Comparison of ENCODE assay signal across 21 cellular contexts in genomic region chr6:166720859-166721258, GRCh38.
"Had no signal": no experiment of that assay in that cellular context is flagged by ENCODE, and none has a peak within 500 bp of the region (broad histone marks: within the 10 kb centered on the region; RNA-seq: fewer than 3 reads in every experiment).

No MANE protein-coding gene starts in this region.

- H3K27me3 ChIP-seq: esophagus squamous epithelium, right lobe of liver, thyroid gland, uterus had no signal

- H3K4me1 Mint-ChIP-seq: stimulated activated effector memory CD8-positive, alpha-beta T cell treated with anti-CD3 and anti-CD28 coated beads, Interleukin-12 subunit alpha, Interleukin-12 subunit beta, amount 100 ng/mL, for 72 hours had no signal

- H3K4me3 ChIP-seq: esophagus squamous epithelium, hepatocyte, left ventricle myocardium inferior, prostate gland, right lobe of liver, suprapubic skin, thyroid gland, uterus had no signal

- H3K9me3 ChIP-seq: esophagus squamous epithelium, left ventricle myocardium inferior, prostate gland, right lobe of liver, suprapubic skin, thyroid gland, uterus had no signal

- H3K27ac ChIP-seq: esophagus squamous epithelium, hepatocyte, left ventricle myocardium inferior, parathyroid adenoma, prostate gland, right lobe of liver, suprapubic skin, thyroid gland, uterus had no signal

- H3K36me3 ChIP-seq: esophagus squamous epithelium, left ventricle myocardium inferior, prostate gland, right lobe of liver, suprapubic skin, thyroid gland, uterus had no signal

- DNase-seq: cortex of kidney; effector memory CD4-positive, alpha-beta T cell; esophagus squamous epithelium; foreskin fibroblast; kidney; left ventricle myocardium inferior; naive thymus-derived CD4-positive, alpha-beta T cell; nephron progenitor cell; retina; right lobe of liver; stimulated activated CD4-positive, alpha-beta T cell treated with anti-CD3 and anti-CD28 coated beads, Interleukin-4, amount 100 ng/mL, for 1 hour; stimulated activated CD8-positive, alpha-beta memory T cell treated with anti-CD3 and anti-CD28 coated beads, Interleukin-4, amount 100 ng/mL, for 48 hours; stimulated activated naive CD8-positive, alpha-beta T cell treated with anti-CD3 and anti-CD28 coated beads, Interleukin-15, Interleukin-2, amounts not matched to agents 100 U/mL and 50 U/mL, for 24 hours; thyroid gland; uterus had no signal

- H3K36me3 Mint-ChIP-seq: naive thymus-derived CD4-positive, alpha-beta T cell; stimulated activated effector memory CD8-positive, alpha-beta T cell treated with anti-CD3 and anti-CD28 coated beads, Interleukin-12 subunit alpha, Interleukin-12 subunit beta, amount 100 ng/mL, for 72 hours; type B pancreatic cell had no signal

- H3K4me3 Mint-ChIP-seq: naive thymus-derived CD4-positive, alpha-beta T cell; nephron progenitor cell; stimulated activated effector memory CD8-positive, alpha-beta T cell treated with anti-CD3 and anti-CD28 coated beads, Interleukin-12 subunit alpha, Interleukin-12 subunit beta, amount 100 ng/mL, for 72 hours; type B pancreatic cell had no signal

- H3K4me1 ChIP-seq: esophagus squamous epithelium, parathyroid adenoma, prostate gland, right lobe of liver, suprapubic skin, thyroid gland, uterus had no signal

- H3K9ac ChIP-seq: parathyroid adenoma had no signal

- H3K27ac Mint-ChIP-seq: naive thymus-derived CD4-positive, alpha-beta T cell; nephron progenitor cell; stimulated activated effector memory CD8-positive, alpha-beta T cell treated with anti-CD3 and anti-CD28 coated beads, Interleukin-12 subunit alpha, Interleukin-12 subunit beta, amount 100 ng/mL, for 72 hours; type B pancreatic cell had no signal

- ATAC-seq: naive thymus-derived CD4-positive, alpha-beta T cell; right lobe of liver; stimulated activated effector memory CD8-positive, alpha-beta T cell treated with anti-CD3 and anti-CD28 coated beads, Interleukin-12 subunit alpha, Interleukin-12 subunit beta, amount 100 ng/mL, for 72 hours; stimulated activated naive CD8-positive, alpha-beta T cell treated with anti-CD3 and anti-CD28 coated beads, Interleukin-15, Interleukin-2, amounts not matched to agents 100 U/mL and 50 U/mL, for 24 hours had no signal

- H3K9me3 Mint-ChIP-seq: nephron progenitor cell; stimulated activated effector memory CD8-positive, alpha-beta T cell treated with anti-CD3 and anti-CD28 coated beads, Interleukin-12 subunit alpha, Interleukin-12 subunit beta, amount 100 ng/mL, for 72 hours; type B pancreatic cell had no signal
